ENCODE assay signal across 13 cellular contexts in genomic region chr1:186494832-186495271, GRCh38.
A peak's percentile ranks its signal among the peaks of the same experiment; 100 is the strongest.
DNase-seq lines count a peak whose midpoint lies in the region; ATAC-seq and TF ChIP-seq lines count a peak whose summit lies in the region.
"Had no signal": no experiment of that assay in that cellular context is flagged by ENCODE, and none has a peak within 500 bp of the region (broad histone marks: within the 10 kb centered on the region; RNA-seq: fewer than 3 reads in every experiment).

No MANE protein-coding gene starts in this region.

- no peaks in the 10 kb centered on the region for H3K9me3 ChIP-seq in HAP-1

- H3K27me3 ChIP-seq in HAP-1 (ENCODE audit: low read depth), result no peaks in the 10 kb centered on the region

- in situ Hi-C loops in HAP-1 (cut with MboI; ENCODE audit: low sequenced_read_pairs), result no loop called here

- DNase-seq in epithelial cell of esophagus (ENCODE audit: low read depth), result peak; percentile 71
- no peak for DNase-seq in NCI-H1694 (lab: John Stamatoyannopoulos, UW)
- no peak for DNase-seq in NCI-H1092 treated with DMSO at 0.1 percent for 48 hours (lab: John Stamatoyannopoulos, UW)
- no peak for DNase-seq in coronary artery (ENCODE audit: low spot score)
- no peak for DNase-seq in HAP-1 (ENCODE audit: low spot score in 2 of 2)
- DNase-seq: activated CD4-positive, alpha-beta T cell treated with anti-CD3 and anti-CD28 coated beads, Interleukin-2, amount 50 U/mL, for 4 hours; KBM-7; mesenchymal stem cell; stimulated activated CD8-positive, alpha-beta memory T cell treated with anti-CD3 and anti-CD28 coated beads, Interleukin-4, amount 100 ng/mL, for 48 hours had no signal

- no peak for TF ChIP-seq CTCF in epithelial cell of esophagus (IDR thresholded peaks at IDR 0.05; ENCODE audit: insufficient read depth, low read depth, low read length, missing control alignments)
- no peak for TF ChIP-seq CTCF in coronary artery (IDR thresholded peaks at IDR 0.05)

- H3K36me3 ChIP-seq in HAP-1 (replicated peaks), result no peaks in the 10 kb centered on the region

- ATAC-seq in GM18498 (IDR thresholded peaks at IDR 0.05; ENCODE audit: unreplicated experiment) (peak; percentile 58), GM21447 (IDR thresholded peaks at IDR 0.05; ENCODE audit: unreplicated experiment) (peak; percentile 47), HG03378 (IDR thresholded peaks at IDR 0.05; ENCODE audit: unreplicated experiment) (peak; percentile 63)

- H3K4me1 ChIP-seq in HAP-1, result no peaks in the 10 kb centered on the region; the same call in 1 of the 2 replicates

- no peak overlapping the region for H3K27ac ChIP-seq in coronary artery
- H3K27ac ChIP-seq: PC-9 had no signal

- H3K4me3 ChIP-seq in epithelial cell of esophagus (ENCODE audit: low read length) (no peak overlapping the region), coronary artery (no peak overlapping the region), HAP-1 (no peak overlapping the region)
- H3K4me3 ChIP-seq: PC-9 had no signal
